Comparison of ENCODE assay signal across 13 cellular contexts in genomic region chr17:75684249-75684648, GRCh38. TPM values are rescaled to one million over a fixed set of nuclear protein-coding genes. Genes with fewer than 3 reads are reported as not detected.
DNase-seq lines count a peak whose midpoint lies in the region; ATAC-seq and TF ChIP-seq lines count a peak whose summit lies in the region.
"Had no signal": no experiment of that assay in that cellular context is flagged by ENCODE, and none has a peak within 500 bp of the region (broad histone marks: within the 10 kb centered on the region; RNA-seq: fewer than 3 reads in every experiment).

No MANE protein-coding gene starts in this region.

- no TSS peak for BruUV-seq in Panc1 (replicated peaks; lab: Mats Ljungman, UMichigan)

- in situ Hi-C loops in Panc1 (cut with HindIII; ENCODE audit: low pct_unique_long_range_greater_than_20kb, low sequenced_read_pairs), result loop anchor here (5.0 kb wide), 1 partner anchor 63 kb away; no protein-coding TSS in a partner anchor

- H2BK5ac ChIP-seq in trophoblast cell (ENCODE audit: low read depth, low read length, poor library complexity), result peak overlapping the region; percentile 42

- peak overlapping the region; percentile 33 for H3K14ac ChIP-seq in trophoblast cell (ENCODE audit: low read length)

- peaks cover 59 to 90% (median 67%) of the 10 kb centered on the region in 10 experiments for H3K4me1 ChIP-seq in BLaER1 treated with 17β-estradiol and CSF1 and Interleukin-3, amounts not matched to agents 10 nM and 100 nM
- H3K4me1 ChIP-seq in Panc1 (ENCODE audit: control insufficient read depth, insufficient read depth, low read length) (peaks cover 38% of the 10 kb centered on the region), esophagus squamous epithelium (peaks cover 35 to 88% (median 78%) of the 10 kb centered on the region in 3 donors), trophoblast cell (ENCODE audit: control insufficient read depth in 1 of 2, insufficient read depth in 2 of 2, low read length in 2 of 2) (peaks cover 41 to 51% of the 10 kb centered on the region in 2 experiments)

- H3K4me1 Mint-ChIP-seq in progenitor cell of endocrine pancreas (ENCODE audit: low read depth), result no peaks in the 10 kb centered on the region
- H3K4me1 Mint-ChIP-seq: nephron progenitor cell had no signal

- H3K9me3 ChIP-seq in BLaER1 treated with 17β-estradiol and CSF1 and Interleukin-3, amounts not matched to agents 10 nM and 100 nM (replicated peaks in 1 of 11), result no peaks in the 10 kb centered on the region
- H3K9me3 ChIP-seq in Panc1 (ENCODE audit: control insufficient read depth, insufficient read depth, low read depth, low read length) (no peaks in the 10 kb centered on the region), esophagus squamous epithelium (no peaks in the 10 kb centered on the region), trophoblast cell (ENCODE audit: insufficient read depth, low read depth, low read length) (no peaks in the 10 kb centered on the region)
- H3K9me3 ChIP-seq: adrenal gland had no signal

- no peak overlapping the region for H3K27ac Mint-ChIP-seq in progenitor cell of endocrine pancreas
- H3K27ac Mint-ChIP-seq: activated CD8-positive, alpha-beta memory T cell treated with anti-CD3 and anti-CD28 coated beads, Interleukin-2, amount 10 ng/mL, durations not matched to agents 7 days and 5 days; T-helper 2 cell treated with Interferon-gamma antibody and Interleukin-4, amounts not matched to agents 5 μg/mL and 100 μg/mL, for 36 hours had no signal

- H2AFZ ChIP-seq in trophoblast cell (ENCODE audit: insufficient read depth, low read length, poor library complexity), result no peak overlapping the region

- H3K79me1 ChIP-seq in trophoblast cell (ENCODE audit: low read length), result peaks cover 26% of the 10 kb centered on the region

- H3K79me2 ChIP-seq in trophoblast cell (ENCODE audit: control insufficient read depth, insufficient read depth, low read length, poor library complexity), result peaks cover 23% of the 10 kb centered on the region

- H2BK120ac ChIP-seq in trophoblast cell (ENCODE audit: insufficient read depth, low read length, poor library complexity), result peak overlapping the region; percentile 34

- no peaks in the 10 kb centered on the region for H3K27me3 ChIP-seq in BLaER1 treated with 17β-estradiol and CSF1 and Interleukin-3, amounts not matched to agents 10 nM and 100 nM
- H3K27me3 ChIP-seq in Panc1 (ENCODE audit: control insufficient read depth, insufficient read depth, low read length) (no peaks in the 10 kb centered on the region), esophagus squamous epithelium (no peaks in the 10 kb centered on the region), trophoblast cell (ENCODE audit: insufficient read depth, low read length) (no peaks in the 10 kb centered on the region)
- H3K27me3 ChIP-seq: adrenal gland had no signal

- H4K12ac ChIP-seq in trophoblast cell (ENCODE audit: low read depth, low read length), result no peak overlapping the region

- POLR2A ChIA-PET in Panc1 (lab: Charles Lee), result interaction anchor here (0.5 kb wide), 1 partner anchor 15 kb away, joined by 5 read pairs; no protein-coding TSS in a partner anchor

- peak overlapping the region in 3 of 10 experiments; percentile 6 to 56 (median 55); a peak in 4 of 20 replicates for H3K4me3 ChIP-seq in BLaER1 treated with 17β-estradiol and CSF1 and Interleukin-3, amounts not matched to agents 10 nM and 100 nM
- no peak overlapping the region for H3K4me3 ChIP-seq in Panc1 (ENCODE audit: low read depth in 2 of 2, low read length in 2 of 2)
- H3K4me3 ChIP-seq in esophagus squamous epithelium, result no peak overlapping the region
- H3K4me3 ChIP-seq in trophoblast cell (ENCODE audit: low read depth, low read length), result no peak overlapping the region
- H3K4me3 ChIP-seq: adrenal gland had no signal

- TF ChIP-seq POLR2A in esophagus squamous epithelium (IDR thresholded peaks at IDR 0.05), result no peak

- H3K36me3 ChIP-seq in BLaER1 treated with 17β-estradiol and CSF1 and Interleukin-3, amounts not matched to agents 10 nM and 100 nM, result peaks cover 8 to 47% (median 27%) of the 10 kb centered on the region in 11 experiments; a peak in 21 of 22 replicates
- H3K36me3 ChIP-seq in Panc1 (ENCODE audit: control insufficient read depth, insufficient read depth, low read length) (no peaks in the 10 kb centered on the region), esophagus squamous epithelium (peaks cover 0 to 8% (median 0%) of the 10 kb centered on the region in 3 donors), trophoblast cell (ENCODE audit: control insufficient read depth in 1 of 2, insufficient read depth in 2 of 2, low read length in 2 of 2) (peaks cover 7 to 10% of the 10 kb centered on the region in 2 experiments)

- no peaks in the 10 kb centered on the region for H3K9me3 Mint-ChIP-seq in progenitor cell of endocrine pancreas (ENCODE audit: low read depth)
- H3K9me3 Mint-ChIP-seq: nephron progenitor cell; T-helper 2 cell treated with Interferon-gamma antibody and Interleukin-4, amounts not matched to agents 5 μg/mL and 100 μg/mL, for 36 hours had no signal

- no peak overlapping the region for H3K4me3 Mint-ChIP-seq in progenitor cell of endocrine pancreas (ENCODE audit: low read depth)
- H3K4me3 Mint-ChIP-seq: activated CD8-positive, alpha-beta memory T cell treated with anti-CD3 and anti-CD28 coated beads, Interleukin-2, amount 10 ng/mL, durations not matched to agents 7 days and 5 days; nephron progenitor cell; T-helper 2 cell treated with Interferon-gamma antibody and Interleukin-4, amounts not matched to agents 5 μg/mL and 100 μg/mL, for 36 hours had no signal

- CTCF ChIA-PET in Panc1 (lab: Charles Lee), result no interaction called here

- no peak for TF ChIP-seq CTCF in Panc1 (IDR thresholded peaks at IDR 0.05)
- TF ChIP-seq CTCF in esophagus squamous epithelium (IDR thresholded peaks at IDR 0.05), result no peak
- no peak for TF ChIP-seq CTCF in progenitor cell of endocrine pancreas (IDR thresholded peaks at IDR 0.05; ENCODE audit: unreplicated experiment)

- peaks cover 1% of the 10 kb centered on the region for H3K36me3 Mint-ChIP-seq in progenitor cell of endocrine pancreas (ENCODE audit: insufficient read depth)

- peak overlapping the region; percentile 22 for H3K18ac ChIP-seq in trophoblast cell (ENCODE audit: low read length)

- ATAC-seq in Panc1, result no peak
- no peak for ATAC-seq in GM21529 (IDR thresholded peaks at IDR 0.05; ENCODE audit: unreplicated experiment)
- ATAC-seq: activated CD8-positive, alpha-beta memory T cell treated with anti-CD3 and anti-CD28 coated beads, Interleukin-2, amount 10 ng/mL, durations not matched to agents 7 days and 5 days had no signal

- peak overlapping the region; percentile 84 to 98 (median 94) for H3K4me2 ChIP-seq in BLaER1 treated with 17β-estradiol and CSF1 and Interleukin-3, amounts not matched to agents 10 nM and 100 nM
- no peak overlapping the region for H3K4me2 ChIP-seq in trophoblast cell (ENCODE audit: low read length)

- WGBS in esophagus squamous epithelium, 2 donors, result 64 to 78% methylated on average over 1 to 5 of the region's 5 CpGs
- WGBS in trophoblast cell (ENCODE audit: extremely low coverage, insufficient coverage, insufficient read length), result no CpG with 5 or more reads among the region's 5 CpGs

- peak overlapping the region in 9 of 11 experiments; percentile 76 to 86 (median 85); a peak in 15 of 22 replicates for H3K9ac ChIP-seq in BLaER1 treated with 17β-estradiol and CSF1 and Interleukin-3, amounts not matched to agents 10 nM and 100 nM
- H3K9ac ChIP-seq in trophoblast cell (ENCODE audit: low read length), result no peak overlapping the region

- intact Hi-C loops in Panc1 (cut with micrococcal nuclease; ENCODE audit: unreplicated experiment), result no loop called here
- intact Hi-C loops in esophagus squamous epithelium (cut with DNase I), result no loop called here

- H3K27me3 Mint-ChIP-seq in progenitor cell of endocrine pancreas, result no peaks in the 10 kb centered on the region
- H3K27me3 Mint-ChIP-seq: activated CD8-positive, alpha-beta memory T cell treated with anti-CD3 and anti-CD28 coated beads, Interleukin-2, amount 10 ng/mL, durations not matched to agents 7 days and 5 days had no signal

- H3K4ac ChIP-seq in trophoblast cell (ENCODE audit: low read depth, low read length), result peak overlapping the region; percentile 53

- no peak for DNase-seq in Panc1 (ENCODE audit: low read depth, low spot score)
- no peak for DNase-seq in esophagus squamous epithelium (lab: John Stamatoyannopoulos, UW)
- peak in 1 of 2 donors; percentile 30 for DNase-seq in trophoblast cell
- DNase-seq in progenitor cell of endocrine pancreas (ENCODE audit: low spot score, unreplicated experiment), result no peak
- no peak for DNase-seq in activated CD4-positive, alpha-beta T cell treated with anti-CD3 and anti-CD28 coated beads for 48 hours
- DNase-seq in SKM-1 treated with dmso at 0.1 percent for 144 hours (lab: John Stamatoyannopoulos, UW; ENCODE audit: unreplicated experiment), result no peak
- DNase-seq: activated CD8-positive, alpha-beta memory T cell treated with anti-CD3 and anti-CD28 coated beads, Interleukin-2, amount 10 ng/mL, durations not matched to agents 7 days and 5 days; adrenal gland; GF-D8; nephron progenitor cell had no signal

- peaks cover 0 to 12% (median 0%) of the 10 kb centered on the region in 11 experiments; a peak in 3 of 22 replicates for H4K20me1 ChIP-seq in BLaER1 treated with 17β-estradiol and CSF1 and Interleukin-3, amounts not matched to agents 10 nM and 100 nM

- peak overlapping the region; percentile 46 for H4K91ac ChIP-seq in trophoblast cell (ENCODE audit: low read depth, low read length)

- no peak overlapping the region for H3K23ac ChIP-seq in trophoblast cell (ENCODE audit: low read length)

- H4K8ac ChIP-seq in trophoblast cell (ENCODE audit: low read depth, low read length), result no peak overlapping the region

- H2BK12ac ChIP-seq in trophoblast cell (ENCODE audit: low read length), result peak overlapping the region; percentile 25

- peak overlapping the region; percentile 81 to 97 (median 93); a peak in 21 of 22 replicates for H3K27ac ChIP-seq in BLaER1 treated with 17β-estradiol and CSF1 and Interleukin-3, amounts not matched to agents 10 nM and 100 nM
- H3K27ac ChIP-seq in Panc1 (ENCODE audit: low read length) (peak overlapping the region; percentile 63; the same call in 1 of the 2 replicates), esophagus squamous epithelium (peak overlapping the region; percentile 81 to 87 (median 86)), trophoblast cell (ENCODE audit: low read depth, low read length) (peak overlapping the region; percentile 63)

- H2AK5ac ChIP-seq in trophoblast cell (ENCODE audit: low read length), result no peak overlapping the region

RNA-seq across cellular contexts. Expression of gene SAP30BP, which starts 17.1 kb away (rescaled TPM):
- total RNA-seq in Panc1 (2021; ENCODE audit: unreplicated experiment) (138 TPM), esophagus squamous epithelium (10 to 100 TPM; 33.9 to 72.7 (median 44.4) TPM), progenitor cell of endocrine pancreas (102 and 103 TPM in 2 replicates)
- polyA plus RNA-seq in Panc1 (2012; ENCODE audit: insufficient read length), result 89.8 TPM
- polyA plus RNA-seq in trophoblast cell (2013), result 75.6 and 77.7 TPM in 2 replicates

RNA-seq across cellular contexts. Expression of gene RECQL5, which starts 17.3 kb away (rescaled TPM):
- 46.1 TPM for total RNA-seq in Panc1 (2021; ENCODE audit: unreplicated experiment)
- polyA plus RNA-seq in Panc1 (2012; ENCODE audit: insufficient read length), result 34.1 TPM
- total RNA-seq in esophagus squamous epithelium, result 10 to 100 TPM; 25.1 to 82.8 (median 34.0) TPM
- polyA plus RNA-seq in trophoblast cell (2013), result 15.8 and 16.4 TPM in 2 replicates
- total RNA-seq in progenitor cell of endocrine pancreas, result 66.8 and 67.7 TPM in 2 replicates

RNA-seq across cellular contexts. Expression of gene ITGB4, which starts 37.0 kb away (rescaled TPM):
- total RNA-seq in Panc1 (2021; ENCODE audit: unreplicated experiment), result 100 TPM
- 115 TPM for polyA plus RNA-seq in Panc1 (2012; ENCODE audit: insufficient read length)
- 100 to 1,000 TPM in 1 of 4 donors, 10 to 100 TPM in 3; 60.6 to 115 (median 82.3) TPM for total RNA-seq in esophagus squamous epithelium
- 81.0 and 90.8 TPM in 2 replicates for polyA plus RNA-seq in trophoblast cell (2013)
- total RNA-seq in progenitor cell of endocrine pancreas, result 9.7 and 14.8 TPM in 2 replicates

RNA-seq across cellular contexts. Expression of gene SMIM5, which starts 51.0 kb away (rescaled TPM):
- total RNA-seq in Panc1 (2021; ENCODE audit: unreplicated experiment) (0.10 TPM), esophagus squamous epithelium (10 to 100 TPM in 1 of 4 donors, 1 to 10 TPM in 3; 7.4 to 16.8 (median 8.6) TPM), progenitor cell of endocrine pancreas (3.3 and 4.4 TPM in 2 replicates)
- polyA plus RNA-seq in Panc1 (2012; ENCODE audit: insufficient read length), result 0.24 TPM
- 0.37 and 0.38 TPM in 2 replicates for polyA plus RNA-seq in trophoblast cell (2013)
